ENCODE assay signal across 11 cellular contexts in genomic region chr9:13450723-13451122, GRCh38.
DNase-seq lines count a peak whose midpoint lies in the region; ATAC-seq and TF ChIP-seq lines count a peak whose summit lies in the region.
"Had no signal": no experiment of that assay in that cellular context is flagged by ENCODE, and none has a peak within 500 bp of the region (broad histone marks: within the 10 kb centered on the region; RNA-seq: fewer than 3 reads in every experiment).

No MANE protein-coding gene starts in this region.

- no peak overlapping the region for H3K4me3 Mint-ChIP-seq in endothelial cell (ENCODE audit: unreplicated experiment)

- intact Hi-C loops in gastrocnemius medialis (cut with DNase I; ENCODE audit: low total_unique reads): no loop called here

- H3K27ac Mint-ChIP-seq in endothelial cell (ENCODE audit: unreplicated experiment): no peak overlapping the region

- no peaks in the 10 kb centered on the region for H3K36me3 ChIP-seq in gastrocnemius medialis

- no peak for TF ChIP-seq POLR2A in GM18505 (IDR thresholded peaks at IDR 0.05; ENCODE audit: borderline replicate concordance, extremely low read depth, insufficient read depth, insufficient read length)
- TF ChIP-seq POLR2A in gastrocnemius medialis (IDR thresholded peaks at IDR 0.05): no peak

- no peaks in the 10 kb centered on the region for H3K9me3 ChIP-seq in gastrocnemius medialis

- peaks cover 2% of the 10 kb centered on the region for H3K27me3 Mint-ChIP-seq in endothelial cell (ENCODE audit: unreplicated experiment)

- H3K36me3 Mint-ChIP-seq in endothelial cell (ENCODE audit: low read depth, unreplicated experiment): no peaks in the 10 kb centered on the region

- peak; percentile 73 for ATAC-seq in GM18505 (IDR thresholded peaks at IDR 0.05; ENCODE audit: unreplicated experiment)
- ATAC-seq in GM21786 (IDR thresholded peaks at IDR 0.05; ENCODE audit: unreplicated experiment): peak; percentile 94
- no peak for ATAC-seq in gastrocnemius medialis
- ATAC-seq in GM19035 (IDR thresholded peaks at IDR 0.05; ENCODE audit: unreplicated experiment): no peak
- ATAC-seq in omental fat pad (ENCODE audit: low FRiP score): no peak

- peaks cover 48% of the 10 kb centered on the region for H3K4me1 Mint-ChIP-seq in endothelial cell (ENCODE audit: unreplicated experiment)

- H3K4me3 ChIP-seq in gastrocnemius medialis: no peak overlapping the region

- in situ Hi-C loops in gastrocnemius medialis (cut with MboI; ENCODE audit: low sequenced_read_pairs in 4 of 4): no loop called here

- DNase-seq in HT1080 (ENCODE audit: low read depth) (peak; percentile 67), epidermal melanocyte (ENCODE audit: insufficient read length, low spot score) (peak; percentile 73), gastrocnemius medialis (no peak), omental fat pad (ENCODE audit: low spot score) (no peak), endothelial cell (ENCODE audit: low spot score) (no peak)
- DNase-seq: activated T-cell treated with anti-CD3 and anti-CD28 coated beads for 4 hours, KG1 had no signal

- no peaks in the 10 kb centered on the region for H3K9me3 Mint-ChIP-seq in endothelial cell (ENCODE audit: unreplicated experiment)

- peaks cover 18 to 25% of the 10 kb centered on the region in 2 donors for H3K4me1 ChIP-seq in gastrocnemius medialis

- H3K27me3 ChIP-seq in gastrocnemius medialis: no peaks in the 10 kb centered on the region

- H3K27ac ChIP-seq in gastrocnemius medialis: no peak overlapping the region
- H3K27ac ChIP-seq: VCaP had no signal

- TF ChIP-seq CTCF in gastrocnemius medialis (IDR thresholded peaks at IDR 0.05 in 4 of 5, conservative IDR thresholded peaks at IDR 0.05 in 1 of 5) (no peak), omental fat pad (IDR thresholded peaks at IDR 0.05) (no peak), endothelial cell (IDR thresholded peaks at IDR 0.05; ENCODE audit: unreplicated experiment) (no peak)

Comparison
In these comparisons a context has a peak if more than half of its experiments do, and no peak if none do; other contexts are left out.
1. ATAC-seq: peak in GM18505 (single experiment) and GM21786 (single experiment); none in gastrocnemius medialis (0 of 2), GM19035 (single experiment) and omental fat pad (single experiment).
2. DNase-seq: peak in HT1080 (single experiment) and epidermal melanocyte (single experiment); none in gastrocnemius medialis (0 of 2), omental fat pad (single experiment) and endothelial cell (single experiment).